In the genomic region with DNA sequence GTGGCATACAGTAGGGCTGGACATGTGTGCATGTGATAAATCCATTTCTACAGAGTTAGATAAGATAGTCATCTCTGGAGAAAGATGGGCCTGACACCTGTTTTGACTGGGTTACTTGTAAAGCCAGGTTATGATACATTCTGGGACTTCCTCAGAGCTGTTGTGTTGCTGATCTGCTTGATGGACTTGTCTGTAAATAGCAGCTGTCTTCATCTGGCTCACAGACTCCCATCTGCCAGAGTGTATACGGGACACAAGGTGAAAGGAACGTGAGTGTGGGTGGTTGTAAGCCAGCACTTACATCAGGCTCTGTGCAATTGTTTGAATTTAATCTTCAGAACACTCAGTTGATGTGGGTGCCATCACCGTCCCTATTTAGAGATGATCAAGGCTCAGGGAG, we compare ENCODE assay signal across 1 cellular context.
TF ChIP-seq lines count a peak whose summit lies in the region.

No MANE protein-coding gene starts in this region.

TF ChIP-seq in K562, 482 proteins besides CTCF, POLR2A, EP300 and RAD21 (continued from another document):
- no peak for TF ChIP-seq KLF1 (tag; IDR thresholded peaks at IDR 0.05)
- TF ChIP-seq, protein P1, sequence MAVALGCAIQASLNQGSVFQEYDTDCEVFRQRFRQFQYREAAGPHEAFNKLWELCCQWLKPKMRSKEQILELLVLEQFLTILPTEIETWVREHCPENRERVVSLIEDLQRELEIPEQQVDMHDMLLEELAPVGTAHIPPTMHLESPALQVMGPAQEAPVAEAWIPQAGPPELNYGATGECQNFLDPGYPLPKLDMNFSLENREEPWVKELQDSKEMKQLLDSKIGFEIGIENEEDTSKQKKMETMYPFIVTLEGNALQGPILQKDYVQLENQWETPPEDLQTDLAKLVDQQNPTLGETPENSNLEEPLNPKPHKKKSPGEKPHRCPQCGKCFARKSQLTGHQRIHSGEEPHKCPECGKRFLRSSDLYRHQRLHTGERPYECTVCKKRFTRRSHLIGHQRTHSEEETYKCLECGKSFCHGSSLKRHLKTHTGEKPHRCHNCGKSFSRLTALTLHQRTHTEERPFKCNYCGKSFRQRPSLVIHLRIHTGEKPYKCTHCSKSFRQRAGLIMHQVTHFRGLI (CRISPR knock-in tag; IDR thresholded peaks at IDR 0.05), result no peak
- no peak for TF ChIP-seq RHOXF2B (CRISPR knock-in tag; conservative IDR thresholded peaks at IDR 0.05)
- TF ChIP-seq, protein P2, sequence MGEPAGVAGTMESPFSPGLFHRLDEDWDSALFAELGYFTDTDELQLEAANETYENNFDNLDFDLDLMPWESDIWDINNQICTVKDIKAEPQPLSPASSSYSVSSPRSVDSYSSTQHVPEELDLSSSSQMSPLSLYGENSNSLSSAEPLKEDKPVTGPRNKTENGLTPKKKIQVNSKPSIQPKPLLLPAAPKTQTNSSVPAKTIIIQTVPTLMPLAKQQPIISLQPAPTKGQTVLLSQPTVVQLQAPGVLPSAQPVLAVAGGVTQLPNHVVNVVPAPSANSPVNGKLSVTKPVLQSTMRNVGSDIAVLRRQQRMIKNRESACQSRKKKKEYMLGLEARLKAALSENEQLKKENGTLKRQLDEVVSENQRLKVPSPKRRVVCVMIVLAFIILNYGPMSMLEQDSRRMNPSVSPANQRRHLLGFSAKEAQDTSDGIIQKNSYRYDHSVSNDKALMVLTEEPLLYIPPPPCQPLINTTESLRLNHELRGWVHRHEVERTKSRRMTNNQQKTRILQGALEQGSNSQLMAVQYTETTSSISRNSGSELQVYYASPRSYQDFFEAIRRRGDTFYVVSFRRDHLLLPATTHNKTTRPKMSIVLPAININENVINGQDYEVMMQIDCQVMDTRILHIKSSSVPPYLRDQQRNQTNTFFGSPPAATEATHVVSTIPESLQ (CRISPR knock-in tag; IDR thresholded peaks at IDR 0.05), result no peak
